ENCODE assay signal across 8 cellular contexts in genomic region chr22:35649026-35649553, GRCh38. TPM values are rescaled to one million over a fixed set of nuclear protein-coding genes. Genes with fewer than 3 reads are reported as not detected.
DNase-seq lines count a peak whose midpoint lies in the region; ATAC-seq, FAIRE-seq and TF ChIP-seq lines count a peak whose summit lies in the region.

No MANE protein-coding gene starts in this region.

- H3K27me3 ChIP-seq in CD4-positive, alpha-beta memory T cell (ENCODE audit: insufficient read depth, low read length): no peaks in the 10 kb centered on the region
- H3K27me3 ChIP-seq in PC-3 (ENCODE audit: low read length) (no peaks in the 10 kb centered on the region), H1 (replicated peaks in 1 of 4; ENCODE audit: control insufficient read depth in 3 of 4, extremely low read depth in 1 of 4, insufficient read depth in 3 of 4, low read length in 3 of 4) (no peaks in the 10 kb centered on the region), neuronal stem cell (ENCODE audit: control insufficient read depth in 3 of 3, insufficient read depth in 3 of 3, low read depth in 1 of 3, low read length in 3 of 3) (no peaks in the 10 kb centered on the region)

- H4K91ac ChIP-seq in H1 (replicated peaks; ENCODE audit: insufficient read length, low read length): no peak overlapping the region
- H4K91ac ChIP-seq in neuronal stem cell (ENCODE audit: low read depth, low read length, poor library complexity): no peak overlapping the region

- no peak overlapping the region for H4K5ac ChIP-seq in H1 (ENCODE audit: insufficient read length, low read depth, low read length)

- H2AFZ ChIP-seq in PC-3 (ENCODE audit: low read length): peak overlapping the region; percentile 79
- H2AFZ ChIP-seq in H1 (ENCODE audit: low read length): peak overlapping the region; percentile 97
- peak overlapping the region; percentile 87 for H2AFZ ChIP-seq in neuronal stem cell (ENCODE audit: low read length)

- no peak for DNase-seq in CD4-positive, alpha-beta memory T cell
- no peak for DNase-seq in PC-3
- DNase-seq in H1 (ENCODE audit: low read depth in 1 of 2, low spot score in 2 of 2): no peak
- DNase-seq in neuronal stem cell (ENCODE audit: low spot score): no peak
- no peak for DNase-seq in NCI-H345 treated with DMSO at 0.1 percent for 48 hours (lab: John Stamatoyannopoulos, UW; ENCODE audit: unreplicated experiment)
- DNase-seq in OCI-M2 (lab: John Stamatoyannopoulos, UW; ENCODE audit: unreplicated experiment): no peak

- CTCF ChIA-PET in CD4-positive, alpha-beta memory T cell (lab: Charles Lee; ENCODE audit: partially characterized antibody): interaction anchor here (1.3 to 1.9 kb wide), 4 partner anchors 9 to 22 kb away, joined by 6 to 13 read pairs (median 10); no protein-coding TSS in a partner anchor
- CTCF ChIA-PET in PC-3 (lab: Charles Lee) (no interaction called here), H1 (lab: Charles Lee; ENCODE audit: partially characterized antibody) (interaction anchor here (0.6 to 1.8 kb wide), 7 partner anchors 14 to 614 kb away, joined by 3 to 6 read pairs (median 3); no protein-coding TSS in a partner anchor)

- H3K23me2 ChIP-seq in H1 (ENCODE audit: low read depth, low read length): no peaks in the 10 kb centered on the region

- TF ChIP-seq POLR2A in H1 (IDR thresholded peaks at IDR 0.05; ENCODE audit: control extremely low read depth in 1 of 2, low read depth in 2 of 2, low read length in 2 of 2): no peak

- no peaks in the 10 kb centered on the region for H3K9me3 ChIP-seq in CD4-positive, alpha-beta memory T cell (ENCODE audit: control insufficient read depth in 1 of 2, low read length in 2 of 2)
- H3K9me3 ChIP-seq in PC-3 (ENCODE audit: low read length): no peaks in the 10 kb centered on the region
- no peaks in the 10 kb centered on the region for H3K9me3 ChIP-seq in H1 (ENCODE audit: insufficient read depth in 2 of 2, low read depth in 1 of 2, low read length in 1 of 2)
- no peaks in the 10 kb centered on the region for H3K9me3 ChIP-seq in neuronal stem cell (replicated peaks in 1 of 2; ENCODE audit: control insufficient read depth in 2 of 2, insufficient read depth in 1 of 2, low read depth in 1 of 2, low read length in 2 of 2)

- H3K79me1 ChIP-seq in H1 (ENCODE audit: low read depth, low read length) (no peaks in the 10 kb centered on the region), neuronal stem cell (ENCODE audit: low read depth, low read length) (no peaks in the 10 kb centered on the region)

- no peak for ATAC-seq in PC-3
- no peak for ATAC-seq in HG03442 (IDR thresholded peaks at IDR 0.05; ENCODE audit: unreplicated experiment)
- ATAC-seq in GM21423 (IDR thresholded peaks at IDR 0.05; ENCODE audit: unreplicated experiment): no peak

- H2AK5ac ChIP-seq in H1 (ENCODE audit: low read depth, low read length): no peak overlapping the region
- no peak overlapping the region for H2AK5ac ChIP-seq in neuronal stem cell (ENCODE audit: low read depth, low read length)

- H3K23ac ChIP-seq in H1 (ENCODE audit: insufficient read length) (no peak overlapping the region), neuronal stem cell (ENCODE audit: low read depth, low read length, poor library complexity) (no peak overlapping the region)

- H3K14ac ChIP-seq in H1 (ENCODE audit: insufficient read length): no peak overlapping the region
- H3K14ac ChIP-seq in neuronal stem cell (ENCODE audit: low read length): no peak overlapping the region

- peak overlapping the region; percentile 96 for H3K27ac ChIP-seq in CD4-positive, alpha-beta memory T cell (ENCODE audit: low read depth, low read length)
- H3K27ac ChIP-seq in PC-3 (ENCODE audit: low read length): 0 out of 2 replicates have a peak overlapping the region, but pooled peaks have one; percentile 59
- H3K27ac ChIP-seq in H1 (ENCODE audit: low read depth, low read length): no peak overlapping the region
- H3K27ac ChIP-seq in neuronal stem cell (replicated peaks; ENCODE audit: low read length): no peak overlapping the region

- peak overlapping the region; percentile 43; the same call in 1 of the 2 replicates for H2BK20ac ChIP-seq in H1 (ENCODE audit: low read length)

- H3K9ac ChIP-seq in PC-3 (ENCODE audit: low read length) (peak overlapping the region; percentile 68), H1 (replicated peaks in 1 of 4; ENCODE audit: extremely low read depth in 1 of 4, low read depth in 3 of 4, low read length in 3 of 4) (no peak overlapping the region), neuronal stem cell (ENCODE audit: low read depth, low read length, poor library complexity) (no peak overlapping the region)

- no peak overlapping the region for H2BK120ac ChIP-seq in H1 (replicated peaks; ENCODE audit: low read depth, low read length)
- no peak overlapping the region for H2BK120ac ChIP-seq in neuronal stem cell (ENCODE audit: low read depth, low read length)

- H3K4me1 Mint-ChIP-seq in CD4-positive, alpha-beta memory T cell: peaks cover 21 to 70% (median 42%) of the 10 kb centered on the region in 4 donors

- H2BK15ac ChIP-seq in H1 (ENCODE audit: low read length) (no peak overlapping the region), neuronal stem cell (ENCODE audit: low read length) (no peak overlapping the region)

- no peaks in the 10 kb centered on the region for H3K9me2 ChIP-seq in PC-3 (replicated peaks; ENCODE audit: low read length)

- H3K79me2 ChIP-seq in PC-3 (ENCODE audit: low read length) (peaks cover 13% of the 10 kb centered on the region), H1 (ENCODE audit: control insufficient read depth in 1 of 2, insufficient read depth in 2 of 2, low read length in 2 of 2) (no peaks in the 10 kb centered on the region)

- no TSS peak for BruUV-seq in PC-3 (replicated peaks; lab: Mats Ljungman, UMichigan)

- no peak for TF ChIP-seq CTCF in PC-3 (conservative IDR thresholded peaks at IDR 0.05; ENCODE audit: low read depth, low read length)
- TF ChIP-seq CTCF in H1 (IDR thresholded peaks at IDR 0.05; ENCODE audit: control extremely low read depth in 1 of 3, insufficient read depth in 1 of 3, low read depth in 1 of 3, low read length in 3 of 3): no peak

- peaks cover 6% of the 10 kb centered on the region for H3K36me3 ChIP-seq in CD4-positive, alpha-beta memory T cell (ENCODE audit: insufficient read depth, low read length)
- H3K36me3 ChIP-seq in PC-3 (ENCODE audit: low read depth, low read length) (no peaks in the 10 kb centered on the region), H1 (ENCODE audit: control insufficient read depth in 2 of 4, insufficient read depth in 4 of 4, low read length in 3 of 4) (no peaks in the 10 kb centered on the region), neuronal stem cell (replicated peaks in 1 of 2; ENCODE audit: control insufficient read depth in 2 of 2, insufficient read depth in 2 of 2, low read length in 2 of 2) (no peaks in the 10 kb centered on the region)

- peak overlapping the region; percentile 90 for H3K4me3 ChIP-seq in CD4-positive, alpha-beta memory T cell (ENCODE audit: low read length in 2 of 2)
- H3K4me3 ChIP-seq in PC-3 (ENCODE audit: low read length) (peak overlapping the region; percentile 72), H1 (ENCODE audit: extremely low read depth in 1 of 4, insufficient read depth in 2 of 4, low read depth in 3 of 4, low read length in 4 of 4) (no peak overlapping the region), neuronal stem cell (ENCODE audit: low read length in 2 of 2) (no peak overlapping the region)

- WGBS in H1 (ENCODE audit: extremely low coverage in 1 of 2, insufficient coverage in 1 of 2, insufficient read length in 1 of 2, insufficient replicate concordance in 2 of 2, low coverage in 1 of 2, low lambda C conversion rate in 2 of 2, missing lambda C conversion rate in 1 of 2), 2 experiments: 94 to 100% methylated on average over 1 to 7 of the region's 7 CpGs
- 100% methylated on average over 1 of the region's 7 CpGs; no CpG with 5 or more reads in 1 of the 2 donors for WGBS in neuronal stem cell (ENCODE audit: extremely low coverage in 2 of 2, insufficient read length in 2 of 2, insufficient replicate concordance in 1 of 2), 2 donors

- intact Hi-C loops in CD4-positive, alpha-beta memory T cell (cut with micrococcal nuclease): loop anchor here (5.0 kb wide), 1 partner anchor 53 kb away; no protein-coding TSS in a partner anchor
- intact Hi-C loops in PC-3 (cut with micrococcal nuclease): no loop called here

- POLR2A ChIA-PET in CD4-positive, alpha-beta memory T cell (lab: Charles Lee; ENCODE audit: partially characterized antibody): interaction anchor here (0.6 to 6.6 kb wide), 10 partner anchors 11 to 833 kb away, joined by 3 to 214 read pairs (median 6); partner anchors contain the start of genes APOL3 and TXN2
- POLR2A ChIA-PET in PC-3 (lab: Charles Lee; ENCODE audit: unreplicated experiment): interaction anchor here (0.6 kb wide), 1 partner anchor 191 kb away, joined by 5 read pairs; no protein-coding TSS in a partner anchor
- POLR2A ChIA-PET in H1 (lab: Charles Lee; ENCODE audit: partially characterized antibody): interaction anchor here (0.7 to 2.2 kb wide), 5 partner anchors 8 to 84 kb away, joined by 3 to 6 read pairs (median 5); no protein-coding TSS in a partner anchor

- H3K56ac ChIP-seq in H1 (replicated peaks; ENCODE audit: insufficient read length, low read depth, low read length): no peak overlapping the region

- no peak for TF ChIP-seq RAD21 in H1 (IDR thresholded peaks at IDR 0.05 in 1 of 2, conservative IDR thresholded peaks at IDR 0.05 in 1 of 2; ENCODE audit: low read depth in 2 of 2, low read length in 2 of 2)

- H3K27me3 Mint-ChIP-seq in CD4-positive, alpha-beta memory T cell: no peaks in the 10 kb centered on the region

- H3K9me3 Mint-ChIP-seq in CD4-positive, alpha-beta memory T cell: peaks cover 0 to 5% (median 0%) of the 10 kb centered on the region in 8 donors

- peaks cover 30 to 37% of the 10 kb centered on the region in 2 donors for H3K36me3 Mint-ChIP-seq in CD4-positive, alpha-beta memory T cell

- H2BK12ac ChIP-seq in H1 (ENCODE audit: low read depth, low read length) (no peak overlapping the region), neuronal stem cell (ENCODE audit: low read length) (no peak overlapping the region)

- FAIRE-seq in H1 (lab: Jason Lieb, UNC): no peak

- H4K20me1 ChIP-seq in PC-3 (ENCODE audit: low read length) (no peaks in the 10 kb centered on the region), H1 (replicated peaks in 1 of 2; ENCODE audit: control insufficient read depth in 1 of 2, insufficient read depth in 2 of 2, low read length in 2 of 2) (no peaks in the 10 kb centered on the region)

- no peak overlapping the region for H2BK5ac ChIP-seq in H1 (ENCODE audit: low read depth, low read length)
- no peak overlapping the region for H2BK5ac ChIP-seq in neuronal stem cell (ENCODE audit: low read length)

- no peak overlapping the region for H4K8ac ChIP-seq in H1 (ENCODE audit: extremely low read depth, insufficient read depth, low read length)
- no peak overlapping the region for H4K8ac ChIP-seq in neuronal stem cell (ENCODE audit: low read depth, low read length)

- peaks cover 41% of the 10 kb centered on the region for H3K4me1 ChIP-seq in CD4-positive, alpha-beta memory T cell (ENCODE audit: insufficient read depth, low read length)
- H3K4me1 ChIP-seq in PC-3 (ENCODE audit: insufficient read depth, low read length) (peaks cover 17% of the 10 kb centered on the region), H1 (replicated peaks in 1 of 4; ENCODE audit: control insufficient read depth in 3 of 4, insufficient read depth in 4 of 4, low read length in 3 of 4) (peaks cover 0 to 7% (median 5%) of the 10 kb centered on the region in 4 experiments; a peak in 5 of 7 replicates), neuronal stem cell (ENCODE audit: control insufficient read depth in 2 of 2, insufficient read depth in 1 of 2, low read depth in 1 of 2, low read length in 2 of 2) (peaks cover 0 to 8% of the 10 kb centered on the region in 2 donors)

- H3K27ac Mint-ChIP-seq in CD4-positive, alpha-beta memory T cell: peak overlapping the region; percentile 99 to 100 (median 99)

- H3K4me2 ChIP-seq in PC-3 (ENCODE audit: low read length) (peak overlapping the region; percentile 83), H1 (ENCODE audit: insufficient read depth in 1 of 2, low read depth in 2 of 2, low read length in 2 of 2) (0 out of 4 replicates have a peak overlapping the region, but pooled peaks of 1 of the 2 experiments have one; percentile 42), neuronal stem cell (ENCODE audit: insufficient read depth, low read length, poor library complexity, severe bottlenecking) (no peak overlapping the region)

- H3K18ac ChIP-seq in H1 (ENCODE audit: extremely low read depth, low read length) (no peak overlapping the region), neuronal stem cell (ENCODE audit: low read length) (no peak overlapping the region)

- H3K4ac ChIP-seq in H1 (replicated peaks; ENCODE audit: insufficient read length, low read depth, low read length) (no peak overlapping the region), neuronal stem cell (ENCODE audit: low read length) (no peak overlapping the region)

- no peak for TF ChIP-seq EP300 in H1 (IDR thresholded peaks at IDR 0.05; ENCODE audit: borderline replicate concordance in 1 of 2, low read depth in 2 of 2, low read length in 2 of 2)

- H3K4me3 Mint-ChIP-seq in CD4-positive, alpha-beta memory T cell: peak overlapping the region; percentile 100

- H3F3A ChIP-seq in PC-3 (ENCODE audit: low read length, unreplicated experiment): no peaks in the 10 kb centered on the region

RNA-seq across cellular contexts. Expression of gene APOL6, which starts 0.8 kb away (rescaled TPM):
- total RNA-seq in CD4-positive, alpha-beta memory T cell: 10 to 100 TPM; 50.6 to 52.0 TPM
- 10 to 100 TPM in 1 of 2 donors, 1 to 10 TPM in 1; 8.5 to 24.1 TPM for polyA plus RNA-seq in CD4-positive, alpha-beta memory T cell
- total RNA-seq in PC-3 (2014; rRNA removed): 6.7 and 8.2 TPM in 2 replicates
- total RNA-seq in H1 (2021; fragmentation: NEBNext Ultra II Directional; extraction: Animal tissue kit (Norgen Biotek cat#: 25700)): 0.13 TPM in 2 replicates
- polyA plus RNA-seq in H1 (2011; rRNA removed): 0.06 and 0.08 TPM in 2 replicates
- 0.10 TPM for polyA plus RNA-seq in H1 (2011; cell fraction: cytosol; rRNA removed)
- polyA plus RNA-seq in H1 (2011; cell fraction: nucleus; rRNA removed): 0.09 TPM
- 0.08 to 0.17 TPM (median 0.11 TPM) in 4 replicates for polyA plus RNA-seq in H1 (2012, experiment 1 of 2)
- 0.04 TPM for polyA plus RNA-seq in H1 (2012, experiment 2 of 2)
- polyA plus RNA-seq in H1 (2013, experiment 1 of 2): 0.10 TPM
- 0.07 TPM for polyA plus RNA-seq in H1 (2013, experiment 2 of 2)
- polyA minus RNA-seq in H1 (2011; rRNA and poly(A)+ RNA removed): 0.19 and 0.34 TPM in 2 replicates
- polyA minus RNA-seq in H1 (2011; cell fraction: cytosol; rRNA and poly(A)+ RNA removed): 0.22 TPM
- polyA minus RNA-seq in H1 (2011; cell fraction: nucleus; rRNA and poly(A)+ RNA removed): 0.60 TPM
- 0.01 TPM for polyA plus RNA-seq in neuronal stem cell (2013, experiment 1 of 2)
- 0.01 TPM for polyA plus RNA-seq in neuronal stem cell (2013, experiment 2 of 2)

RNA-seq across cellular contexts. Expression of gene MB, which starts 32.0 kb away (rescaled TPM):
- total RNA-seq in CD4-positive, alpha-beta memory T cell: not detected
- polyA plus RNA-seq in CD4-positive, alpha-beta memory T cell: not detected
- 14.6 and 21.6 TPM in 2 replicates for total RNA-seq in PC-3 (2014; rRNA removed)
- not detected in 2 replicates for total RNA-seq in H1 (2021; fragmentation: NEBNext Ultra II Directional; extraction: Animal tissue kit (Norgen Biotek cat#: 25700))
- polyA plus RNA-seq in H1 (2011; rRNA removed): 1.5 and 1.7 TPM in 2 replicates
- 1.6 TPM for polyA plus RNA-seq in H1 (2011; cell fraction: cytosol; rRNA removed)
- polyA plus RNA-seq in H1 (2011; cell fraction: nucleus; rRNA removed): 1.5 TPM
- 0.31 to 1.7 TPM (median 1.2 TPM) in 4 replicates for polyA plus RNA-seq in H1 (2012, experiment 1 of 2)
- polyA plus RNA-seq in H1 (2012, experiment 2 of 2): 0.24 TPM
- 0.10 TPM for polyA plus RNA-seq in H1 (2013, experiment 1 of 2)
- polyA plus RNA-seq in H1 (2013, experiment 2 of 2): 0.11 TPM
- 0.63 TPM in 1 of 2 replicates, not detected in the other for polyA minus RNA-seq in H1 (2011; rRNA and poly(A)+ RNA removed)
- polyA minus RNA-seq in H1 (2011; cell fraction: cytosol; rRNA and poly(A)+ RNA removed): not detected
- not detected for polyA minus RNA-seq in H1 (2011; cell fraction: nucleus; rRNA and poly(A)+ RNA removed)
- polyA plus RNA-seq in neuronal stem cell (2013, experiment 1 of 2): 0.26 TPM
- 0.19 TPM for polyA plus RNA-seq in neuronal stem cell (2013, experiment 2 of 2)

Comparison
In these comparisons a context has a peak if more than half of its experiments do, and no peak if none do; other contexts are left out.
1. H3K27ac ChIP-seq: peak in CD4-positive, alpha-beta memory T cell (single experiment) and PC-3 (single experiment); none in H1 (single experiment) and neuronal stem cell (single experiment).
2. H3K4me3 ChIP-seq: peak in CD4-positive, alpha-beta memory T cell (2 of 2) and PC-3 (single experiment); none in H1 (0 of 4) and neuronal stem cell (0 of 2).
3. RNA of gene MB, which starts 32.0 kb away (total RNA-seq): 14.6 to 21.6 TPM in PC-3; not detected in H1 and not detected in CD4-positive, alpha-beta memory T cell; every median in the first group is over 10 times any median in the second.
4. Peak in every context shown above with its lines, with median percentiles within 50 percentile points of each other: H2AFZ ChIP-seq.